Comparison of ENCODE assay signal across 21 cellular contexts in the genomic region with DNA sequence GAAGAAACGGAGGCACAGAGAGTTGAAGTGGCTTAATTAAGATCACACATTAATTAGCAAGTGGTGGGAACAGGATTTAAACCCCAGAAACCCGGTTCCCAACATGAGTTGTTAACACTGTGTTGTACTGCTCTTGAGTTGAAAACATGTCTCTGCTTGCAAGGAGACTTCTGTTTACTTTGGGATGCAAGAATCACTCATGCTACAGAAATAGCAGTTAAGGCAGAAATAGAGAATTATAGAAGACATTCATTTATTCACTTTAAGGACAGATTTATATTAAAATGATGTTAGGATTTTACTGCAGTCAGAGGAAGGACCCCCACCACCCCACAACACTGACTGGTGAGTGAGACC.
"Had no signal": no experiment of that assay in that cellular context is flagged by ENCODE, and none has a peak within 500 bp of the region (broad histone marks: within the 10 kb centered on the region; RNA-seq: fewer than 3 reads in every experiment).

No MANE protein-coding gene starts in this region.

- H3K27ac ChIP-seq: brain microvascular endothelial cell, esophagus squamous epithelium, lower lobe of right lung, spleen, tibial nerve, uterus had no signal

- H3K4me3 ChIP-seq: esophagus squamous epithelium, lower lobe of right lung, spleen, tibial nerve, uterus had no signal

- H3K4me3 Mint-ChIP-seq: activated CD4-positive, alpha-beta memory T cell treated with anti-CD3 and anti-CD28 coated beads, Interleukin-2, amount 10 ng/mL, durations not matched to agents 7 days and 5 days; activated naive CD4-positive, alpha-beta T cell treated with anti-CD3 and anti-CD28 coated beads for 36 hours; activated T-cell treated with anti-CD3 and anti-CD28 coated beads, Interleukin-2, amount 50 U/mL, for 24 hours; neural crest cell; stimulated activated naive B cell treated with anti-CD40 and anti-IgM and Interleukin-4, amounts not matched to agents 10 μg/mL and 1 μg/mL and 100 μg/mL, for 72 hours; WTC11 had no signal

- H3K27ac Mint-ChIP-seq: activated CD4-positive, alpha-beta memory T cell treated with anti-CD3 and anti-CD28 coated beads, Interleukin-2, amount 10 ng/mL, durations not matched to agents 7 days and 5 days; activated naive CD4-positive, alpha-beta T cell treated with anti-CD3 and anti-CD28 coated beads for 36 hours; activated T-cell treated with anti-CD3 and anti-CD28 coated beads, Interleukin-2, amount 50 U/mL, for 24 hours; activated T-helper 2 cell treated with anti-CD3 and anti-CD28 coated beads, Interferon-gamma antibody, Interleukin-2, Interleukin-4, amounts not matched to agents 10 μg/mL and 5 μg/mL and 100 μg/mL, durations not matched to agents 14 hours and 24 hours and 36 hours; stimulated activated naive B cell treated with anti-CD40 and anti-IgM and Interleukin-4, amounts not matched to agents 10 μg/mL and 1 μg/mL and 100 μg/mL, for 72 hours; WTC11 had no signal

- H3K36me3 ChIP-seq: brain microvascular endothelial cell, esophagus squamous epithelium, tibial nerve, uterus had no signal

- H3K9me3 Mint-ChIP-seq: activated CD4-positive, alpha-beta memory T cell treated with anti-CD3 and anti-CD28 coated beads, Interleukin-2, amount 10 ng/mL, durations not matched to agents 7 days and 5 days; activated naive CD4-positive, alpha-beta T cell treated with anti-CD3 and anti-CD28 coated beads for 36 hours; activated T-cell treated with anti-CD3 and anti-CD28 coated beads, Interleukin-2, amount 50 U/mL, for 24 hours; stimulated activated naive B cell treated with anti-CD40 and anti-IgM and Interleukin-4, amounts not matched to agents 10 μg/mL and 1 μg/mL and 100 μg/mL, for 72 hours had no signal

- H3K27me3 ChIP-seq: brain microvascular endothelial cell, esophagus squamous epithelium, spleen, tibial nerve, uterus had no signal

- H3K36me3 Mint-ChIP-seq: WTC11 had no signal

- DNase-seq: activated CD4-positive, alpha-beta memory T cell treated with anti-CD3 and anti-CD28 coated beads, Interleukin-2, amount 10 ng/mL, durations not matched to agents 7 days and 5 days; activated CD4-positive, alpha-beta T cell treated with anti-CD3 and anti-CD28 coated beads for 4 hours; activated naive CD4-positive, alpha-beta T cell treated with anti-CD3 and anti-CD28 coated beads for 36 hours; activated T-cell treated with anti-CD3 and anti-CD28 coated beads, Interleukin-2, amount 50 U/mL, for 24 hours; aorta; brain microvascular endothelial cell; cerebellar nuclear complex; cortex of kidney; esophagus squamous epithelium; lower lobe of right lung; midbrain; retina; spleen; stimulated activated CD4-positive, alpha-beta T cell treated with anti-CD3 and anti-CD28 coated beads, Interleukin-4, amount 100 ng/mL, for 4 hours; stimulated activated naive B cell treated with anti-CD40 and anti-IgM and Interleukin-4, amounts not matched to agents 10 μg/mL and 1 μg/mL and 100 μg/mL, for 72 hours; substantia nigra; uterus had no signal

- H3K9me3 ChIP-seq: esophagus squamous epithelium, lower lobe of right lung, spleen, uterus had no signal

- ATAC-seq: lower lobe of right lung, WTC11 had no signal

- H3K4me1 ChIP-seq: uterus had no signal

- H3K27me3 Mint-ChIP-seq: activated T-cell treated with anti-CD3 and anti-CD28 coated beads, Interleukin-2, amount 50 U/mL, for 24 hours; stimulated activated naive B cell treated with anti-CD40 and anti-IgM and Interleukin-4, amounts not matched to agents 10 μg/mL and 1 μg/mL and 100 μg/mL, for 72 hours had no signal
